Comparison of ENCODE assay signal across 31 cellular contexts in genomic region chr18:13943338-13943737, GRCh38. TPM values are rescaled to one million over a fixed set of nuclear protein-coding genes. Genes with fewer than 3 reads are reported as not detected.
"Had no signal": no experiment of that assay in that cellular context is flagged by ENCODE, and none has a peak within 500 bp of the region (broad histone marks: within the 10 kb centered on the region; RNA-seq: fewer than 3 reads in every experiment).

No MANE protein-coding gene starts in this region.

- H3K27ac Mint-ChIP-seq: stimulated activated effector memory CD8-positive, alpha-beta T cell treated with anti-CD3 and anti-CD28 coated beads, Interleukin-12 subunit alpha, Interleukin-12 subunit beta, amount 100 ng/mL, for 72 hours; stimulated activated memory B cell treated with anti-CD40 and anti-IgM and Interleukin-4, amounts not matched to agents 10 μg/mL and 1 μg/mL and 100 μg/mL, for 72 hours; stimulated activated naive B cell treated with anti-CD40 and anti-IgM and Interleukin-4, amounts not matched to agents 10 μg/mL and 1 μg/mL and 100 μg/mL, for 72 hours; stimulated activated naive CD8-positive, alpha-beta T cell treated with anti-CD3 and anti-CD28 coated beads, Interleukin-15, amount 100 ng/mL, for 72 hours; stimulated activated naive CD8-positive, alpha-beta T cell treated with anti-CD3 and anti-CD28 coated beads, Interleukin-15, Interleukin-2, amounts not matched to agents 100 ng/mL and 50 ng/mL, for 24 hours; type B pancreatic cell had no signal

- H3K4me3 Mint-ChIP-seq: stimulated activated effector memory CD8-positive, alpha-beta T cell treated with anti-CD3 and anti-CD28 coated beads, Interleukin-12 subunit alpha, Interleukin-12 subunit beta, amount 100 ng/mL, for 72 hours; stimulated activated memory B cell treated with anti-CD40 and anti-IgM and Interleukin-4, amounts not matched to agents 10 μg/mL and 1 μg/mL and 100 μg/mL, for 72 hours; stimulated activated naive B cell treated with anti-CD40 and anti-IgM and Interleukin-4, amounts not matched to agents 10 μg/mL and 1 μg/mL and 100 μg/mL, for 72 hours; stimulated activated naive CD8-positive, alpha-beta T cell treated with anti-CD3 and anti-CD28 coated beads, Interleukin-15, amount 100 ng/mL, for 72 hours; stimulated activated naive CD8-positive, alpha-beta T cell treated with anti-CD3 and anti-CD28 coated beads, Interleukin-15, Interleukin-2, amounts not matched to agents 100 ng/mL and 50 ng/mL, for 24 hours; type B pancreatic cell had no signal

- H3K27me3 Mint-ChIP-seq: stimulated activated naive B cell treated with anti-CD40 and anti-IgM and Interleukin-4, amounts not matched to agents 10 μg/mL and 1 μg/mL and 100 μg/mL, for 72 hours; stimulated activated naive CD8-positive, alpha-beta T cell treated with anti-CD3 and anti-CD28 coated beads, Interleukin-15, Interleukin-2, amounts not matched to agents 100 ng/mL and 50 ng/mL, for 24 hours; type B pancreatic cell had no signal

- H3K9me3 ChIP-seq: suprapubic skin, testis, thoracic aorta, thyroid gland, transverse colon, upper lobe of left lung, upper lobe of right lung, uterus, vagina had no signal

- H3K4me1 ChIP-seq: stomach, suprapubic skin, testis, thyroid gland, tibial artery, tibial nerve, transverse colon, upper lobe of left lung, upper lobe of right lung, uterus, vagina had no signal

- H3K27me3 ChIP-seq: stomach, suprapubic skin, testis, thyroid gland, tibial artery, tibial nerve, transverse colon, upper lobe of left lung, upper lobe of right lung, uterus, vagina had no signal

- H3K4me1 Mint-ChIP-seq: stimulated activated effector memory CD8-positive, alpha-beta T cell treated with anti-CD3 and anti-CD28 coated beads, Interleukin-12 subunit alpha, Interleukin-12 subunit beta, amount 100 ng/mL, for 72 hours had no signal

- H3K36me3 Mint-ChIP-seq: stimulated activated effector memory CD8-positive, alpha-beta T cell treated with anti-CD3 and anti-CD28 coated beads, Interleukin-12 subunit alpha, Interleukin-12 subunit beta, amount 100 ng/mL, for 72 hours; stimulated activated memory B cell treated with anti-CD40 and anti-IgM and Interleukin-4, amounts not matched to agents 10 μg/mL and 1 μg/mL and 100 μg/mL, for 72 hours; stimulated activated naive B cell treated with anti-CD40 and anti-IgM and Interleukin-4, amounts not matched to agents 10 μg/mL and 1 μg/mL and 100 μg/mL, for 72 hours; type B pancreatic cell had no signal

- DNase-seq: stimulated activated CD4-positive, alpha-beta T cell treated with anti-CD3 and anti-CD28 coated beads, Interleukin-2, amount 100 ng/mL, for 48 hours; stimulated activated CD4-positive, alpha-beta T cell treated with anti-CD3 and anti-CD28 coated beads, Interleukin-4, amount 100 ng/mL, for 1 hour; stimulated activated CD4-positive, alpha-beta T cell treated with anti-CD3 and anti-CD28 coated beads, Interleukin-4, amount 100 ng/mL, for 24 hours; stimulated activated CD4-positive, alpha-beta T cell treated with anti-CD3 and anti-CD28 coated beads, Interleukin-4, amount 100 ng/mL, for 4 hours; stimulated activated CD8-positive, alpha-beta memory T cell treated with anti-CD3 and anti-CD28 coated beads, Interleukin-4, amount 100 ng/mL, for 48 hours; stimulated activated naive B cell treated with anti-CD40 and anti-IgM and Interleukin-4, amounts not matched to agents 10 μg/mL and 1 μg/mL and 100 μg/mL, for 72 hours; stimulated activated naive CD4-positive, alpha-beta T cell; stimulated activated naive CD4-positive, alpha-beta T cell treated with Interleukin-2 at 50 U/mL for 16 hours; stimulated activated naive CD8-positive, alpha-beta T cell treated with anti-CD3 and anti-CD28 coated beads, Interleukin-15, amount 100 ng/mL, for 72 hours; stimulated activated naive CD8-positive, alpha-beta T cell treated with anti-CD3 and anti-CD28 coated beads, Interleukin-15, Interleukin-2, amounts not matched to agents 100 U/mL and 50 U/mL, for 24 hours; stomach; substantia nigra; testis; thyroid gland; tibial artery; transverse colon; trophoblast cell; upper lobe of left lung; upper lobe of right lung; uterus had no signal

- H3K36me3 ChIP-seq: stomach, suprapubic skin, thoracic aorta, thyroid gland, tibial artery, tibial nerve, transverse colon, upper lobe of left lung, upper lobe of right lung, uterus, vagina had no signal

- ATAC-seq: stimulated activated effector memory CD8-positive, alpha-beta T cell treated with anti-CD3 and anti-CD28 coated beads, Interleukin-12 subunit alpha, Interleukin-12 subunit beta, amount 100 ng/mL, for 72 hours; stimulated activated memory B cell treated with anti-CD40 and anti-IgM and Interleukin-4, amounts not matched to agents 10 μg/mL and 1 μg/mL and 100 μg/mL, for 72 hours; stimulated activated naive B cell treated with anti-CD40 and anti-IgM and Interleukin-4, amounts not matched to agents 10 μg/mL and 1 μg/mL and 100 μg/mL, for 72 hours; stimulated activated naive CD8-positive, alpha-beta T cell treated with anti-CD3 and anti-CD28 coated beads, Interleukin-15, amount 100 ng/mL, for 72 hours; stimulated activated naive CD8-positive, alpha-beta T cell treated with anti-CD3 and anti-CD28 coated beads, Interleukin-15, Interleukin-2, amounts not matched to agents 100 U/mL and 50 U/mL, for 24 hours; upper lobe of right lung had no signal

- H3K4me3 ChIP-seq: stomach, suprapubic skin, testis, thoracic aorta, thyroid gland, tibial artery, tibial nerve, transverse colon, upper lobe of left lung, upper lobe of right lung, uterus, vagina had no signal

- H3K27ac ChIP-seq: stomach, suprapubic skin, testis, thoracic aorta, thyroid gland, tibial artery, tibial nerve, transverse colon, upper lobe of left lung, upper lobe of right lung, uterus, vagina had no signal

RNA-seq across cellular contexts. Expression of gene MC2R, which starts 28.0 kb away (rescaled TPM):
- total RNA-seq: stomach, subcutaneous adipose tissue, suprapubic skin, temporal lobe, testis, thoracic aorta, thyroid gland, tibial nerve, transverse colon, upper lobe of left lung, upper lobe of right lung, urinary bladder, uterus, vagina had no signal
